In the genomic region with DNA sequence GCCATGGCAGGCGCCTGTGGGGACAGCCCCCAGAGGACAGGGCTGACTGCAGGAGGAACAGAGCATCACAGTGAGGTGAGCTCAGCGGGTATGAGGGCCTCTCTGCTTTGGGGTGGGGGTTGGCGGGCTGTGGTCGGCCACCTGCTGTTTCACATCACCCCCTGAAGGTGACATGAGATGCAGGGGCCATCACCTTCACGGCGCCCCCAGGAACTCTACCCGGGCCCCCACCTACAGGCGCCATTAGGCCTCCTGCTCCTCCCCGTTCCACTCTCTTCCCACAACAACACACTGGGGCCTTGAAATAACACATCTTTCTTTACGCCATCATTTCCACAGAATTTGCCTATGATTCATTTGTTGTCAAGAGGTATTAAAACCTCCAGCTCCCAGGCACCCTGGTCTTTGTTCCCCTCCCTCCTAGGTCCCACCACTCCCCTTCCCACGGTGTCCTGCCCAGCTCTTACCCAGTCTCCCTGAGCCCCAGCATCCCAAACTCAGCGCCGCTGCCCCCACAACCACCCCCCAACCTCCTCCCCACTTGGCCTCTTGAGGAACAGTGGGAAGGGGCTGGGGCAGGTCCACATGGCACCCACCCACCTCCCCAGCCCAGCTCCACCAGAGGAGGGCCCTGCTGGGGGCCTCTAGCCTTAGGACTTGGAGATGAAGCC, we compare ENCODE assay signal across 9 cellular contexts. TPM values are rescaled to one million over a fixed set of nuclear protein-coding genes. Genes with fewer than 3 reads are reported as not detected.
DNase-seq lines count a peak whose midpoint lies in the region; ATAC-seq and TF ChIP-seq lines count a peak whose summit lies in the region.
"Had no signal": no experiment of that assay in that cellular context is flagged by ENCODE, and none has a peak within 500 bp of the region (broad histone marks: within the 10 kb centered on the region; RNA-seq: fewer than 3 reads in every experiment).

No MANE protein-coding gene starts in this region.

- peak; percentile 76 to 83 for ATAC-seq in activated naive CD4-positive, alpha-beta T cell treated with anti-CD3 and anti-CD28 coated beads, Interleukin-2, amount 50 U/mL, for 72 hours
- ATAC-seq: PC-3 had no signal

- TF ChIP-seq POLR2A in Raji (IDR thresholded peaks at IDR 0.05; ENCODE audit: insufficient read depth, low read depth, low read length), result peak; percentile 67

- H3K27ac Mint-ChIP-seq in activated naive CD4-positive, alpha-beta T cell treated with anti-CD3 and anti-CD28 coated beads, Interleukin-2, amount 50 U/mL, for 72 hours, result peak overlapping the region; percentile 93 to 98

- peaks cover 0 to 7% of the 10 kb centered on the region in 2 donors for H3K36me3 Mint-ChIP-seq in activated naive CD4-positive, alpha-beta T cell treated with anti-CD3 and anti-CD28 coated beads, Interleukin-2, amount 50 U/mL, for 72 hours

- no peaks in the 10 kb centered on the region for H3K9me3 Mint-ChIP-seq in activated naive CD4-positive, alpha-beta T cell treated with anti-CD3 and anti-CD28 coated beads, Interleukin-2, amount 50 U/mL, for 72 hours

- in situ Hi-C loops in GM13977 (cut with MboI; ENCODE audit: low pct_unique_long_range_greater_than_20kb, low sequenced_read_pairs, unreplicated experiment), result no loop called here

- DNase-seq in GM13977 (ENCODE audit: low spot score) (peak; percentile 79), NCI-H1105 treated with DMSO at 0.1 percent for 48 hours (lab: John Stamatoyannopoulos, UW) (no peak), cerebellar cortex (ENCODE audit: low spot score) (no peak), HuH-7 (ENCODE audit: low spot score) (no peak), SW 1271 (lab: John Stamatoyannopoulos, UW) (no peak)
- DNase-seq in activated naive CD4-positive, alpha-beta T cell treated with anti-CD3 and anti-CD28 coated beads, Interleukin-2, amount 50 U/mL, for 72 hours (ENCODE audit: low spot score in 2 of 2), result peak; percentile 70 to 87
- DNase-seq in stimulated activated CD4-positive, alpha-beta T cell treated with anti-CD3 and anti-CD28 coated beads, Interleukin-1b, Interleukin-23, amount 100 ng/mL, for 24 hours (ENCODE audit: low read depth in 4 of 4, low spot score in 1 of 4), result peak in 3 of 4 experiments; percentile 52 to 80 (median 69)
- DNase-seq: PC-3 had no signal

- TF ChIP-seq CTCF in GM13977 (IDR thresholded peaks at IDR 0.05; ENCODE audit: extremely low read depth, insufficient read depth, missing control alignments), result no peak

RNA-seq across cellular contexts. Expression of gene HDAC7, which starts 12.7 kb away (rescaled TPM):
- 100 to 1,000 TPM; 285 to 334 TPM for total RNA-seq in activated naive CD4-positive, alpha-beta T cell treated with anti-CD3 and anti-CD28 coated beads, Interleukin-2, amount 50 U/mL, for 72 hours

RNA-seq across cellular contexts. Expression of gene SLC48A1, which starts 59.4 kb away (rescaled TPM):
- total RNA-seq in activated naive CD4-positive, alpha-beta T cell treated with anti-CD3 and anti-CD28 coated beads, Interleukin-2, amount 50 U/mL, for 72 hours, result 1 to 10 TPM; 5.2 to 7.4 TPM

Comparison
In these comparisons a context has a peak if more than half of its experiments do, and no peak if none do; other contexts are left out.
1. DNase-seq: peak in GM13977 (single experiment), activated naive CD4-positive, alpha-beta T cell treated with anti-CD3 and anti-CD28 coated beads, Interleukin-2, amount 50 U/mL, for 72 hours (2 of 2) and stimulated activated CD4-positive, alpha-beta T cell treated with anti-CD3 and anti-CD28 coated beads, Interleukin-1b, Interleukin-23, amount 100 ng/mL, for 24 hours (3 of 4); none in NCI-H1105 treated with DMSO at 0.1 percent for 48 hours (single experiment), cerebellar cortex (single experiment), HuH-7 (single experiment) and SW 1271 (0 of 2).